Comparison of ENCODE assay signal across 1 cellular context in genomic region chr3:105406268-105406667, GRCh38.
A peak's percentile ranks its signal among the peaks of the same experiment; 100 is the strongest.
TF ChIP-seq lines count a peak whose summit lies in the region.

No MANE protein-coding gene starts in this region.

TF ChIP-seq in HepG2, 621 proteins besides CTCF, POLR2A, EP300 and RAD21:
- peak; percentile 62 for TF ChIP-seq TFAP4 (IDR thresholded peaks at IDR 0.05; ENCODE audit: borderline replicate concordance, low read depth)
- TF ChIP-seq ZFP36L1 (CRISPR knock-in tag; IDR thresholded peaks at IDR 0.05): no peak
- no peak for TF ChIP-seq ZNF75D (CRISPR knock-in tag; IDR thresholded peaks at IDR 0.05; ENCODE audit: borderline replicate concordance)
- no peak for TF ChIP-seq ZNF367 (CRISPR knock-in tag; IDR thresholded peaks at IDR 0.05; ENCODE audit: borderline replicate concordance)
